15 cellular contexts compared by ENCODE assay signal in the genomic region with DNA sequence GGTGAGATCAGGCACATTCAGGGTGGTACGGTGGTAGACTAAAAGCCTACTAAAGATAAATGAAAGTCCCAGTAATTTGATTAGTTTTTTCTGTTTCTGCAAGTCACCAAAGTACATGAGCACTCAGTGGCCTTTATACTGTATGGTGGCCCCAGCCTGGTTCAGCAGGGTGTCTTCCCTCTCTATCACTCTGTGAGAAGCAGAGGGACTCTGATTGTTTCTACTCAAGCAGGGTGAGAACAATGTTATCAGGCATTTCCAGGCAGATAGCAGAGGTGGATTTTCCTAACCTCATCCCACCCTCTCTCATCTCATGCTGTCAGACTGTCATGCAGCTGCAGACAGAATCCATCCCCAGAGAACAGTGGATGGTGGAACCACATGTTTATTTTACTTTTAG.
DNase-seq lines count a peak whose midpoint lies in the region; ATAC-seq and TF ChIP-seq lines count a peak whose summit lies in the region.
"Had no signal": no experiment of that assay in that cellular context is flagged by ENCODE, and none has a peak within 500 bp of the region (broad histone marks: within the 10 kb centered on the region; RNA-seq: fewer than 3 reads in every experiment).

No MANE protein-coding gene starts in this region.

- H3K27me3 Mint-ChIP-seq in endodermal cell (ENCODE audit: insufficient read depth) = no peaks in the 10 kb centered on the region
- H3K27me3 Mint-ChIP-seq in neural progenitor cell (ENCODE audit: insufficient read depth, low read depth) = peaks cover 4% of the 10 kb centered on the region

- intact Hi-C loops in right cardiac atrium (cut with DNase I) (no loop called here), heart right ventricle (cut with DNase I) (no loop called here)

- peaks cover 13% of the 10 kb centered on the region for H3F3A ChIP-seq in neural progenitor cell (ENCODE audit: low read depth)

- H3K9me3 Mint-ChIP-seq in endodermal cell (peaks cover 9% of the 10 kb centered on the region), neural progenitor cell (peaks cover 9% of the 10 kb centered on the region)

- peak overlapping the region; percentile 3 for H3K4me3 Mint-ChIP-seq in endodermal cell
- H3K4me3 Mint-ChIP-seq in neural progenitor cell = no peak overlapping the region
- H3K4me3 Mint-ChIP-seq: B cell had no signal

- peaks cover 35% of the 10 kb centered on the region for H3K4me1 Mint-ChIP-seq in endodermal cell
- peaks cover 32% of the 10 kb centered on the region for H3K4me1 Mint-ChIP-seq in neural progenitor cell
- H3K4me1 Mint-ChIP-seq: B cell; CD4-positive, alpha-beta memory T cell had no signal

- H3K9me3 ChIP-seq in right cardiac atrium (ENCODE audit: control insufficient read depth, low read length) = no peaks in the 10 kb centered on the region
- peaks cover 0 to 15% (median 2%) of the 10 kb centered on the region in 11 donors for H3K9me3 ChIP-seq in heart right ventricle
- H3K9me3 ChIP-seq in endodermal cell (ENCODE audit: control insufficient read depth, low read length) = peaks cover 7% of the 10 kb centered on the region
- H3K9me3 ChIP-seq in neural progenitor cell (ENCODE audit: low read depth) = no peaks in the 10 kb centered on the region
- H3K9me3 ChIP-seq: Caco-2, HAP-1 had no signal

- WGBS in right cardiac atrium = 46% methylated on average over 1 of the region's 1 CpG
- 43 to 47% methylated on average over 1 of the region's 1 CpG for WGBS in heart right ventricle, 2 donors
- 31 to 40% methylated on average over 1 of the region's 1 CpG for WGBS in endodermal cell (ENCODE audit: insufficient coverage in 1 of 2, insufficient read length in 1 of 2), 2 experiments

- H3K27ac ChIP-seq in right cardiac atrium (ENCODE audit: low read length) (no peak overlapping the region), heart right ventricle (no peak overlapping the region), endodermal cell (ENCODE audit: low read depth, low read length) (no peak overlapping the region), neural progenitor cell (no peak overlapping the region)
- H3K27ac ChIP-seq: C4-2B had no signal

- no peaks in the 10 kb centered on the region for H3K27me3 ChIP-seq in right cardiac atrium (ENCODE audit: control insufficient read depth, insufficient read depth)
- H3K27me3 ChIP-seq in heart right ventricle = no peaks in the 10 kb centered on the region
- no peaks in the 10 kb centered on the region for H3K27me3 ChIP-seq in endodermal cell (ENCODE audit: control insufficient read depth, insufficient read depth, low read length, poor library complexity, severe bottlenecking)
- no peaks in the 10 kb centered on the region for H3K27me3 ChIP-seq in neural progenitor cell

- no peak overlapping the region for H3K9ac ChIP-seq in endodermal cell (ENCODE audit: extremely low read depth, low read length, poor library complexity, severe bottlenecking)
- no peak overlapping the region for H3K9ac ChIP-seq in neural progenitor cell

- TF ChIP-seq CTCF in heart right ventricle (IDR thresholded peaks at IDR 0.05) = no peak
- no peak for TF ChIP-seq CTCF in endodermal cell (conservative IDR thresholded peaks at IDR 0.05)
- no peak for TF ChIP-seq CTCF in neural progenitor cell (IDR thresholded peaks at IDR 0.05)

- H3K36me3 Mint-ChIP-seq in endodermal cell (ENCODE audit: low read depth) (no peaks in the 10 kb centered on the region), neural progenitor cell (no peaks in the 10 kb centered on the region)
- H3K36me3 Mint-ChIP-seq: CD4-positive, alpha-beta memory T cell had no signal

- H3K4me3 ChIP-seq in right cardiac atrium (ENCODE audit: low read length) (no peak overlapping the region), heart right ventricle (no peak overlapping the region), endodermal cell (ENCODE audit: low read length) (peak overlapping the region; percentile 72), neural progenitor cell (no peak overlapping the region)
- H3K4me3 ChIP-seq: HAP-1 had no signal

- DNase-seq in right cardiac atrium = no peak
- no peak for DNase-seq in heart right ventricle
- peak; percentile 73 for DNase-seq in OCI-M1 (lab: John Stamatoyannopoulos, UW)
- DNase-seq in endodermal cell = peak; percentile 67
- no peak for DNase-seq in neural progenitor cell (ENCODE audit: low spot score)
- no peak for DNase-seq in retina
- no peak for DNase-seq in COLO829 (ENCODE audit: low spot score)
- DNase-seq in RKO (ENCODE audit: low spot score) = no peak
- DNase-seq: Caco-2; CD4-positive, alpha-beta memory T cell; GOT3; IMR-90 had no signal

- H2AFZ ChIP-seq in neural progenitor cell (replicated peaks) = no peak overlapping the region

- H3K27ac Mint-ChIP-seq in endodermal cell = peak overlapping the region; percentile 90
- H3K27ac Mint-ChIP-seq in neural progenitor cell = no peak overlapping the region
- H3K27ac Mint-ChIP-seq: B cell; CD4-positive, alpha-beta memory T cell had no signal

- H3K79me2 ChIP-seq in neural progenitor cell (ENCODE audit: low read depth) = no peaks in the 10 kb centered on the region

- H3K4me2 ChIP-seq in neural progenitor cell = peak overlapping the region; percentile 5

- H3K4me1 ChIP-seq in right cardiac atrium (ENCODE audit: control insufficient read depth, insufficient read depth, low read length) = no peaks in the 10 kb centered on the region
- H3K4me1 ChIP-seq in heart right ventricle = no peaks in the 10 kb centered on the region
- peaks cover 22% of the 10 kb centered on the region for H3K4me1 ChIP-seq in endodermal cell (ENCODE audit: control insufficient read depth, insufficient read depth, low read length)
- H3K4me1 ChIP-seq in neural progenitor cell = peaks cover 26% of the 10 kb centered on the region
- H3K4me1 ChIP-seq: Caco-2, HAP-1 had no signal

- peaks cover 12% of the 10 kb centered on the region for H4K20me1 ChIP-seq in neural progenitor cell (ENCODE audit: low read depth)

- H3K36me3 ChIP-seq in heart right ventricle (no peaks in the 10 kb centered on the region), endodermal cell (ENCODE audit: control insufficient read depth, insufficient read depth, low read length) (no peaks in the 10 kb centered on the region), neural progenitor cell (no peaks in the 10 kb centered on the region)
- H3K36me3 ChIP-seq: HAP-1 had no signal

- ATAC-seq in right cardiac atrium (peak; percentile 50 to 86), heart right ventricle (no peak)

Comparison
In these comparisons a context has a peak if more than half of its experiments do, and no peak if none do; other contexts are left out.
1. ATAC-seq: peak in right cardiac atrium (2 of 2); none in heart right ventricle (0 of 8).
2. DNase-seq: peak in OCI-M1 (single experiment) and endodermal cell (single experiment); none in right cardiac atrium (0 of 3), heart right ventricle (0 of 2), neural progenitor cell (single experiment), retina (single experiment), COLO829 (single experiment) and RKO (single experiment).